Comparison of ENCODE assay signal across 8 cellular contexts in the genomic region with DNA sequence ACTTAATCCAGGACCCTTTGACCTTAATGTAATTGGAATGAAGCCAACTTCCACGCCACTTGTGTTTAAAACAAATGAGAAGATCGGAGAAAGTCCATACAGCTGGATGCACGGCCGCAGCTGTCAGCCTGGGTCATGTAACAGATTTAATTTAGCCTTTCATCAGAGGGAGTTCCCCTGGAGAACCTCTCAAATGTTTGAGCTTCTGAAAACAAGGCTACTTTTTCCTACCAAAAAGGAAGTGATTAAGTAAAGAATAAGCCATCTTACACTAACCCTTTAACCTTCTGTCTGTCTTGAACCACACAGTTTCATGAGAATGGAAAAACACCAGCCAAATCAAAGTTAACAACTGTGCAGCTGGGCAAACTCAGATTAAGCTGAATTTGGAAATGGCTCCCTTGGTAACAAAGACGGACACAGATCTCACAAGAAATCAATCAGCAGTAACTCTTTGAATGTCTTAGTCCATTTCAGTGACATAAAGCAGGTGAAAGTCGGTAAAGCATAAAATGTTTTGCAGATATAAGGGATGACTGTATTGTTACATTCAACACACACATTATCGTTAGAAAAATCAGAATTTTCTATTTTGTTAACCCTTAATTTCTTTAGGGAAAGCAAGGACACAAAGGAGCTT.
DNase-seq lines count a peak whose midpoint lies in the region; ATAC-seq and TF ChIP-seq lines count a peak whose summit lies in the region.

No MANE protein-coding gene starts in this region.

- H3K4me3 Mint-ChIP-seq in CD4-positive, alpha-beta T cell, result peak overlapping the region; percentile 35
- H3K4me3 Mint-ChIP-seq in central memory CD8-positive, alpha-beta T cell, result peak overlapping the region; percentile 0

- peak; percentile 63 for ATAC-seq in CD4-positive, alpha-beta T cell (ENCODE audit: poor library complexity)
- ATAC-seq in GM21367 (IDR thresholded peaks at IDR 0.05; ENCODE audit: unreplicated experiment) (peak; percentile 41), GM18505 (IDR thresholded peaks at IDR 0.05; ENCODE audit: unreplicated experiment) (no peak)
- no peak for ATAC-seq in central memory CD8-positive, alpha-beta T cell (replicated peaks; ENCODE audit: extremely low read depth, poor library complexity, severe bottlenecking)

- intact Hi-C loops in CD4-positive, alpha-beta T cell (cut with DNase I, micrococcal nuclease), result loop anchor here in 1 of 2 experiments (1.0 kb wide), 1 partner anchor 8 kb away; no protein-coding TSS in a partner anchor

- H3K27me3 Mint-ChIP-seq in CD4-positive, alpha-beta T cell, result no peaks in the 10 kb centered on the region
- H3K27me3 Mint-ChIP-seq in central memory CD8-positive, alpha-beta T cell, result no peaks in the 10 kb centered on the region

- peak overlapping the region; percentile 89 for H3K27ac Mint-ChIP-seq in CD4-positive, alpha-beta T cell
- peak overlapping the region; percentile 38 for H3K27ac Mint-ChIP-seq in central memory CD8-positive, alpha-beta T cell (ENCODE audit: low read depth)

- H3K4me1 Mint-ChIP-seq in CD4-positive, alpha-beta T cell (ENCODE audit: low read depth), result peaks cover 89% of the 10 kb centered on the region
- H3K4me1 Mint-ChIP-seq in central memory CD8-positive, alpha-beta T cell, result peaks cover 69% of the 10 kb centered on the region

- no peaks in the 10 kb centered on the region for H3K9me3 Mint-ChIP-seq in CD4-positive, alpha-beta T cell
- no peaks in the 10 kb centered on the region for H3K9me3 Mint-ChIP-seq in central memory CD8-positive, alpha-beta T cell

- no peaks in the 10 kb centered on the region for H3K27me3 ChIP-seq in CD4-positive, alpha-beta T cell (ENCODE audit: control insufficient read depth, insufficient read depth, low read length)

- CTCF ChIA-PET in CD4-positive, alpha-beta T cell (lab: Charles Lee), result interaction anchor here (1.1 to 1.3 kb wide), 3 partner anchors 8 to 77 kb away, joined by 3 to 4 read pairs (median 3); no protein-coding TSS in a partner anchor

- peaks cover 28% of the 10 kb centered on the region for H3K36me3 Mint-ChIP-seq in CD4-positive, alpha-beta T cell (ENCODE audit: low read depth)
- H3K36me3 Mint-ChIP-seq in central memory CD8-positive, alpha-beta T cell (ENCODE audit: insufficient read depth), result peaks cover 2% of the 10 kb centered on the region

- DNase-seq in CD4-positive, alpha-beta T cell, result no peak
- DNase-seq in LHCN-M2 (ENCODE audit: low read depth) (peak; percentile 98), smooth muscle cell of the brain vasculature (ENCODE audit: low read depth, low spot score) (peak; percentile 56), NCI-H1694 treated with DMSO at 0.1 percent for 48 hours (lab: John Stamatoyannopoulos, UW) (no peak)
- DNase-seq in central memory CD8-positive, alpha-beta T cell (ENCODE audit: low spot score in 2 of 2), result no peak
- no peak for DNase-seq in stimulated activated CD4-positive, alpha-beta T cell treated with anti-CD3 and anti-CD28 coated beads, Interleukin-2, amount 100 ng/mL, for 24 hours

- H3K27ac ChIP-seq in CD4-positive, alpha-beta T cell (ENCODE audit: low read depth, low read length), result peak overlapping the region; percentile 14

- TF ChIP-seq CTCF in CD4-positive, alpha-beta T cell (IDR thresholded peaks at IDR 0.05), result no peak

- POLR2A ChIA-PET in CD4-positive, alpha-beta T cell (lab: Charles Lee), result interaction anchor here (0.7 to 3.1 kb wide), 7 partner anchors 8 to 141 kb away, joined by 3 to 18 read pairs (median 6); partner anchors contain the start of gene DOCK10

- H3K9me3 ChIP-seq in CD4-positive, alpha-beta T cell (ENCODE audit: control insufficient read depth, low read length), result no peaks in the 10 kb centered on the region

- TF ChIP-seq POLR2A in GM18505 (IDR thresholded peaks at IDR 0.05; ENCODE audit: borderline replicate concordance, extremely low read depth, insufficient read depth, insufficient read length), result no peak

Comparison
In these comparisons a context has a peak if more than half of its experiments do, and no peak if none do; other contexts are left out.
1. ATAC-seq: peak in CD4-positive, alpha-beta T cell (single experiment) and GM21367 (single experiment); none in central memory CD8-positive, alpha-beta T cell (single experiment) and GM18505 (single experiment).
2. DNase-seq: peak in LHCN-M2 (single experiment) and smooth muscle cell of the brain vasculature (single experiment); none in CD4-positive, alpha-beta T cell (0 of 10), central memory CD8-positive, alpha-beta T cell (0 of 2), stimulated activated CD4-positive, alpha-beta T cell treated with anti-CD3 and anti-CD28 coated beads, Interleukin-2, amount 100 ng/mL, for 24 hours (0 of 2) and NCI-H1694 treated with DMSO at 0.1 percent for 48 hours (single experiment).